ENCODE assay signal across 24 cellular contexts in the genomic region with DNA sequence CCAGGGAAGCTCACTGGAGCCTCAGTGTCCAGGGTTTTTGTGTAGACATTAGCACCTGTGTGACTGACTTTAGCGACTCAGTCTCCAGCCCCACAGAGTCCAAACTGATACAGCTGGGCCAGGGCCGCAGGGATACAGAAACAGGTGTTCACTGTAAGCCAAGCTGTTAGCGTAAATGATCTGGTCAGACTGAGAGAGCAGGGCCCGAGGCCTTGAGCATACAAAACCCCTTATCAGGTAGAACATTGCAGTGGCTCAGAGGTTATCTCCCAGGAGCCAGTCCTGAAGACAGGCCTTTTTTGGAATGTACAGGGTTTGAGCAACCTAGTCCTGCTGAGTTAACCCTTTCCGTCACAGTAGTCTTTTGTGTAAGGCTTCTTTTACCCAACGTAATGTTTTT. TPM values are rescaled to one million over a fixed set of nuclear protein-coding genes. Genes with fewer than 3 reads are reported as not detected.
DNase-seq lines count a peak whose midpoint lies in the region; ATAC-seq, FAIRE-seq and TF ChIP-seq lines count a peak whose summit lies in the region.
"Had no signal": no experiment of that assay in that cellular context is flagged by ENCODE, and none has a peak within 500 bp of the region (broad histone marks: within the 10 kb centered on the region; RNA-seq: fewer than 3 reads in every experiment).

No MANE protein-coding gene starts in this region.

- DNase-seq in HepG2 (ENCODE audit: low spot score) (peak; percentile 45), right lobe of liver (no peak), K562 (ENCODE audit: extremely low read depth in 1 of 4, low spot score in 3 of 4) (peak; percentile 74 to 85 (median 80)), islet precursor cell (peak; percentile 52), cerebellum (ENCODE audit: low spot score) (no peak), GM23338 (ENCODE audit: low spot score) (no peak)
- DNase-seq: AML-193; CD4-positive, alpha-beta memory T cell; COR-L47; GDM1; GOT3; H7; HFFc6 had no signal

- peak; percentile 82 for ATAC-seq in HepG2
- ATAC-seq in right lobe of liver = no peak
- ATAC-seq in K562 = peak; percentile 94
- no peak for ATAC-seq in GM23338
- ATAC-seq in GM18861 (IDR thresholded peaks at IDR 0.05; ENCODE audit: unreplicated experiment) = no peak
- ATAC-seq: A549, HCT116 had no signal

- H3K27me3 ChIP-seq in HepG2 (ENCODE audit: control insufficient read depth in 1 of 2, insufficient read depth in 2 of 2, low read length in 2 of 2) (no peaks in the 10 kb centered on the region), right lobe of liver (no peaks in the 10 kb centered on the region), K562 (ENCODE audit: control insufficient read depth in 2 of 2, insufficient read depth in 2 of 2, low read length in 2 of 2) (no peaks in the 10 kb centered on the region), GM23338 (ENCODE audit: insufficient read depth) (no peaks in the 10 kb centered on the region)
- H3K27me3 ChIP-seq: BLaER1 had no signal

- POLR2A ChIA-PET in HepG2 (lab: Yijun Ruan, JAX) (interaction anchor here (1.3 kb wide), 1 partner anchor 9 kb away, joined by 3 read pairs; no protein-coding TSS in a partner anchor), K562 (lab: Yijun Ruan, JAX) (interaction anchor here (0.6 to 1.6 kb wide), 4 partner anchors 9 to 68 kb away, joined by 3 to 5 read pairs (median 3); a partner anchor contains a TSS)

- H3K36me3 Mint-ChIP-seq in GM23338 (ENCODE audit: low read depth) = peaks cover 71% of the 10 kb centered on the region

- TF ChIP-seq POLR2A in HepG2 (IDR thresholded peaks at IDR 0.05; ENCODE audit: insufficient read depth in 1 of 2, low read depth in 2 of 2, low read length in 2 of 2) (no peak), right lobe of liver (IDR thresholded peaks at IDR 0.05) (no peak), K562 (conservative IDR thresholded peaks at IDR 0.05) (no peak)

- H3K4me3 ChIP-seq in HepG2 (replicated peaks in 1 of 3; ENCODE audit: insufficient read depth in 1 of 3, low read depth in 2 of 3, low read length in 3 of 3) (no peak overlapping the region), right lobe of liver (no peak overlapping the region), K562 (no peak overlapping the region), GM23338 (no peak overlapping the region)
- H3K4me3 ChIP-seq: A549, BLaER1 had no signal

- peaks cover 8% of the 10 kb centered on the region for H3K4me1 Mint-ChIP-seq in GM23338
- H3K4me1 Mint-ChIP-seq: CD14-positive monocyte; CD4-positive, alpha-beta memory T cell had no signal

- H3K4me3 Mint-ChIP-seq in GM23338 = no peak overlapping the region
- H3K4me3 Mint-ChIP-seq: CD14-positive monocyte; CD4-positive, alpha-beta memory T cell; HFFc6 had no signal

- no peak for TF ChIP-seq CTCF in HepG2 (CRISPR knock-in tag; IDR thresholded peaks at IDR 0.05)
- no peak for TF ChIP-seq CTCF in right lobe of liver (IDR thresholded peaks at IDR 0.05)
- no peak for TF ChIP-seq CTCF in K562 (IDR thresholded peaks at IDR 0.05 in 2 of 3, conservative IDR thresholded peaks at IDR 0.05 in 1 of 3; ENCODE audit: insufficient read depth in 2 of 3, low read depth in 1 of 3, low read length in 3 of 3)
- no peak for TF ChIP-seq CTCF in GM23338 (conservative IDR thresholded peaks at IDR 0.05; ENCODE audit: low read depth in 2 of 2)

- H3F3A ChIP-seq in GM23338 (replicated peaks; ENCODE audit: low read depth) = no peaks in the 10 kb centered on the region

- H3K27ac Mint-ChIP-seq in GM23338 = no peak overlapping the region
- H3K27ac Mint-ChIP-seq: CD14-positive monocyte, HFFc6 had no signal

- peaks cover 19% of the 10 kb centered on the region for H3K9me3 Mint-ChIP-seq in GM23338
- H3K9me3 Mint-ChIP-seq: HFFc6 had no signal

- CTCF ChIA-PET in HepG2 (lab: Yijun Ruan, JAX; ENCODE audit: low intra/inter-chr PET ratio, low total read pairs) = no interaction called here
- CTCF ChIA-PET in K562 (lab: Yijun Ruan, JAX; ENCODE audit: low intra/inter-chr PET ratio) = no interaction called here

- intact Hi-C loops in HepG2 (cut with micrococcal nuclease; ENCODE audit: unreplicated experiment) (no loop called here), right lobe of liver (cut with DNase I) (no loop called here), K562 (cut with micrococcal nuclease) (loop anchor here (5.0 kb wide), 1 partner anchor 64 kb away; no protein-coding TSS in a partner anchor)

- no peaks in the 10 kb centered on the region for H3K9me1 ChIP-seq in K562 (ENCODE audit: control insufficient read depth, insufficient read depth, low read length)

- peaks cover 10% of the 10 kb centered on the region for H3K4me1 ChIP-seq in HepG2 (ENCODE audit: insufficient read depth, low read length)
- H3K4me1 ChIP-seq in right lobe of liver = no peaks in the 10 kb centered on the region
- H3K4me1 ChIP-seq in K562 (replicated peaks in 1 of 2; ENCODE audit: control insufficient read depth in 2 of 2, insufficient read depth in 2 of 2, low read length in 2 of 2) = peaks cover 8 to 16% of the 10 kb centered on the region in 2 experiments; a peak in 4 of 5 replicates
- peaks cover 7% of the 10 kb centered on the region; the same call in 1 of the 2 replicates for H3K4me1 ChIP-seq in GM23338 (ENCODE audit: insufficient read depth)
- H3K4me1 ChIP-seq: A549, BLaER1 had no signal

- 45% methylated on average over 4 of the region's 6 CpGs for WGBS in HepG2 (ENCODE audit: low lambda C conversion rate)
- 75% methylated on average over 3 of the region's 6 CpGs for WGBS in right lobe of liver (ENCODE audit: insufficient coverage, low coverage, low lambda C conversion rate, missing lambda C conversion rate)
- WGBS in K562 (ENCODE audit: insufficient coverage, low coverage, missing lambda C conversion rate) = 9% methylated on average over 6 of the region's 6 CpGs

- H3K9me3 ChIP-seq in HepG2 (ENCODE audit: low read length) = no peaks in the 10 kb centered on the region
- no peaks in the 10 kb centered on the region for H3K9me3 ChIP-seq in right lobe of liver
- H3K9me3 ChIP-seq in K562 (replicated peaks; ENCODE audit: control insufficient read depth, insufficient read depth, low read depth, low read length) = no peaks in the 10 kb centered on the region; the same call in 1 of the 2 replicates
- H3K9me3 ChIP-seq: A549 had no signal

- TF ChIP-seq EP300 in HepG2 (IDR thresholded peaks at IDR 0.05; ENCODE audit: low read depth in 2 of 2, low read length in 2 of 2) (peak in 1 of 2 experiments; percentile 22; a peak in 1 of 4 replicates), HepG2 (CRISPR knock-in tag; IDR thresholded peaks at IDR 0.05; ENCODE audit: borderline replicate concordance) (no peak), K562 (IDR thresholded peaks at IDR 0.05; ENCODE audit: low read length) (peak; percentile 75)

- TF ChIP-seq RAD21 in HepG2 (CRISPR knock-in tag; IDR thresholded peaks at IDR 0.05) = no peak
- TF ChIP-seq RAD21 in K562 (CRISPR knock-in tag; conservative IDR thresholded peaks at IDR 0.05 in 1 of 2, IDR thresholded peaks at IDR 0.05 in 1 of 2) = no peak

- H3K9ac ChIP-seq in HepG2 (ENCODE audit: insufficient read depth, low read depth, low read length) (no peak overlapping the region), K562 (ENCODE audit: insufficient read depth in 1 of 2, low read depth in 2 of 2, low read length in 2 of 2) (no peak overlapping the region)
- H3K9ac ChIP-seq: BLaER1, KMS-11 had no signal

- H3K79me2 ChIP-seq in HepG2 (ENCODE audit: insufficient read depth, low read length) = no peaks in the 10 kb centered on the region
- no peaks in the 10 kb centered on the region for H3K79me2 ChIP-seq in K562 (ENCODE audit: control insufficient read depth, insufficient read depth, low read length)
- no peaks in the 10 kb centered on the region for H3K79me2 ChIP-seq in GM23338 (replicated peaks; ENCODE audit: insufficient read depth)

- H4K20me1 ChIP-seq in HepG2 (ENCODE audit: insufficient read depth, low read length) (no peaks in the 10 kb centered on the region; the same call in 1 of the 2 replicates), K562 (replicated peaks; ENCODE audit: control insufficient read depth, insufficient read depth, low read length) (no peaks in the 10 kb centered on the region), GM23338 (replicated peaks; ENCODE audit: insufficient read depth) (no peaks in the 10 kb centered on the region)
- H4K20me1 ChIP-seq: BLaER1 had no signal

- FAIRE-seq in HepG2 (lab: Jason Lieb, UNC) (peak; percentile 88), K562 (lab: Jason Lieb, UNC) (peak; percentile 98)
- FAIRE-seq: A549, D721Med, GM12892, GM18507 had no signal

- in situ Hi-C loops in HepG2 (cut with HindIII; ENCODE audit: extremely low pct_ligation_motif_present, low pct_unique_long_range_greater_than_20kb) (no loop called here), K562 (cut with MboI) (no loop called here)

- H3K27ac ChIP-seq in HepG2 (ENCODE audit: extremely low read length, insufficient read depth, low read length) (no peak overlapping the region), right lobe of liver (no peak overlapping the region), K562 (ENCODE audit: extremely low read depth, low read depth, low read length) (no peak overlapping the region; the same call in 2 of the 3 replicates), GM23338 (ENCODE audit: low read depth) (no peak overlapping the region)
- H3K27ac ChIP-seq: 22Rv1, A549, BLaER1, KMS-11 had no signal

- no peaks in the 10 kb centered on the region for H3K9me2 ChIP-seq in GM23338 (ENCODE audit: insufficient read depth)

- BruUV-seq in HepG2 (replicated peaks; lab: Mats Ljungman, UMichigan) (no TSS peak), K562 (replicated peaks; lab: Mats Ljungman, UMichigan) (no TSS peak)

- H2AFZ ChIP-seq in HepG2 (ENCODE audit: low read length) (no peak overlapping the region), K562 (ENCODE audit: low read depth, low read length) (no peak overlapping the region), GM23338 (no peak overlapping the region)

- H3K36me3 ChIP-seq in HepG2 (replicated peaks in 1 of 2; ENCODE audit: control insufficient read depth in 1 of 2, insufficient read depth in 2 of 2, low read length in 2 of 2) = no peaks in the 10 kb centered on the region
- H3K36me3 ChIP-seq in right lobe of liver = no peaks in the 10 kb centered on the region
- no peaks in the 10 kb centered on the region for H3K36me3 ChIP-seq in K562 (ENCODE audit: control insufficient read depth, insufficient read depth, low read length)
- no peaks in the 10 kb centered on the region; the same call in 1 of the 2 replicates for H3K36me3 ChIP-seq in GM23338 (ENCODE audit: insufficient read depth)

- peaks cover 3% of the 10 kb centered on the region for H3K27me3 Mint-ChIP-seq in GM23338 (ENCODE audit: insufficient read depth, low read depth, poor library complexity)
- H3K27me3 Mint-ChIP-seq: CD4-positive, alpha-beta memory T cell had no signal

- H3K4me2 ChIP-seq in HepG2 (ENCODE audit: low read depth, low read length) (no peak overlapping the region), K562 (ENCODE audit: insufficient read depth, low read length) (peak overlapping the region; percentile 39), GM23338 (no peak overlapping the region)
- H3K4me2 ChIP-seq: A549, BLaER1, KMS-11 had no signal

RNA-seq across cellular contexts. Expression of a gene that starts 25.0 kb away (rescaled TPM):
- total RNA-seq in HepG2 (2016; rRNA removed; fragmentation: Illumina TruSeq; extraction: Trizol) (3.7 and 5.2 TPM in 2 replicates), right lobe of liver (10 to 100 TPM; 19.3 to 56.3 (median 36.3) TPM), K562 (2014; rRNA removed) (2.4 and 6.0 TPM in 2 replicates), K562 (2014; rRNA removed; fragmentation: Illumina TruSeq; extraction: Trizol) (2.2 and 3.3 TPM in 2 replicates), K562 (2015; rRNA removed; fragmentation: Illumina TruSeq; extraction: Trizol) (3.0 and 3.3 TPM in 2 replicates), K562 (2021) (5.3 and 6.3 TPM in 2 replicates), cerebellum (8.1 TPM)
- 1.1 and 1.9 TPM in 2 replicates for total RNA-seq in HepG2 (2016; cell fraction: cytosol; rRNA removed; fragmentation: Illumina TruSeq; extraction: Trizol; ENCODE audit: low read depth)
- total RNA-seq in HepG2 (2016; cell fraction: insoluble cytoplasmic fraction; rRNA removed; fragmentation: Illumina TruSeq; extraction: Trizol) = 4.7 and 6.3 TPM in 2 replicates
- total RNA-seq in HepG2 (2016; cell fraction: membrane; rRNA removed; fragmentation: Illumina TruSeq; extraction: Trizol) = 1.9 TPM in 2 replicates
- total RNA-seq in HepG2 (2016; cell fraction: nucleus; rRNA removed; fragmentation: Illumina TruSeq; extraction: Trizol) = 2.4 and 3.4 TPM in 2 replicates
- polyA plus RNA-seq in HepG2 (2011; rRNA removed) (13.1 and 13.7 TPM in 2 replicates), K562 (2011; rRNA removed) (6.6 and 7.4 TPM in 2 replicates), K562 (2014; fragmentation: Illumina TruSeq; extraction: Trizol) (3.0 and 3.2 TPM in 2 replicates), K562 (2014; fragmentation: Nextera tagmentation; extraction: Ambion mirVana) (under 1 TPM; 0.34 to 0.56 TPM), K562 (2014; rRNA removed) (4.1 and 6.4 TPM in 2 replicates), GM23338 (2016; fragmentation: Nextera tagmentation; extraction: Ambion mirVana) (25.5 and 27.4 TPM in 2 replicates)
- polyA plus RNA-seq in HepG2 (2011; cell fraction: cytosol; rRNA removed) = 14.4 and 17.0 TPM in 2 replicates
- 11.1 and 11.2 TPM in 2 replicates for polyA plus RNA-seq in HepG2 (2011; cell fraction: nucleus; rRNA removed)
- 10.0 and 13.7 TPM in 2 replicates for polyA plus RNA-seq in HepG2 (2012)
- polyA plus RNA-seq in HepG2 (2016; cell fraction: cytosol; fragmentation: Illumina TruSeq; extraction: Trizol; ENCODE audit: low read depth) = 3.8 and 5.7 TPM in 2 replicates
- 7.2 and 9.2 TPM in 2 replicates for polyA plus RNA-seq in HepG2 (2016; cell fraction: insoluble cytoplasmic fraction; fragmentation: Illumina TruSeq; extraction: Trizol; ENCODE audit: low read depth)
- polyA plus RNA-seq in HepG2 (2016; cell fraction: membrane; fragmentation: Illumina TruSeq; extraction: Trizol; ENCODE audit: low read depth) = 5.6 and 5.8 TPM in 2 replicates
- polyA plus RNA-seq in HepG2 (2016; cell fraction: nucleus; fragmentation: Illumina TruSeq; extraction: Trizol; ENCODE audit: insufficient read depth, low read depth) = 5.1 and 7.2 TPM in 2 replicates
- polyA minus RNA-seq in HepG2 (2011; rRNA and poly(A)+ RNA removed; ENCODE audit: low replicate concordance) = 12.5 and 12.6 TPM in 2 replicates
- 6.0 and 7.2 TPM in 2 replicates for polyA minus RNA-seq in HepG2 (2011; cell fraction: cytosol; rRNA and poly(A)+ RNA removed)
- 7.0 and 9.8 TPM in 2 replicates for polyA minus RNA-seq in HepG2 (2011; cell fraction: nucleus; rRNA and poly(A)+ RNA removed)
- total RNA-seq in K562 (2011; cell fraction: chromatin; rRNA removed; ENCODE audit: low replicate concordance) = 4.8 and 10.8 TPM in 2 replicates
- total RNA-seq in K562 (2011; cell fraction: nucleolus; rRNA removed) = 8.4 and 8.8 TPM in 2 replicates
- 5.4 and 5.6 TPM in 2 replicates for total RNA-seq in K562 (2011; cell fraction: nucleoplasm; rRNA removed)
- 5.8 and 6.9 TPM in 2 replicates for polyA plus RNA-seq in K562 (2011; cell fraction: cytosol; rRNA removed)
- polyA plus RNA-seq in K562 (2011; cell fraction: nucleus; rRNA removed) = 8.0 and 9.5 TPM in 2 replicates
- polyA plus RNA-seq in K562 (2012) = 7.6 and 10.8 TPM in 2 replicates
- 2.7 and 4.6 TPM in 2 replicates for polyA minus RNA-seq in K562 (2011; rRNA and poly(A)+ RNA removed)
- polyA minus RNA-seq in K562 (2011; cell fraction: cytosol; rRNA and poly(A)+ RNA removed) = 2.4 and 4.1 TPM in 2 replicates
- 2.6 and 3.4 TPM in 2 replicates for polyA minus RNA-seq in K562 (2011; cell fraction: nucleus; rRNA and poly(A)+ RNA removed)
- 34.1 and 40.2 TPM in 2 replicates for total RNA-seq in GM23338 (2014; rRNA removed; shearing (Covaris generic))

RNA-seq across cellular contexts. Expression of a gene that starts 36.8 kb away (rescaled TPM):
- total RNA-seq in HepG2 (2016; rRNA removed; fragmentation: Illumina TruSeq; extraction: Trizol) (not detected in 2 replicates), right lobe of liver (not detected), K562 (2014; rRNA removed) (not detected in 2 replicates), K562 (2014; rRNA removed; fragmentation: Illumina TruSeq; extraction: Trizol) (not detected in 2 replicates), K562 (2015; rRNA removed; fragmentation: Illumina TruSeq; extraction: Trizol) (not detected in 2 replicates), K562 (2021) (0.04 TPM in 1 of 2 replicates, not detected in the other), cerebellum (0.54 TPM)
- not detected in 2 replicates for total RNA-seq in HepG2 (2016; cell fraction: cytosol; rRNA removed; fragmentation: Illumina TruSeq; extraction: Trizol; ENCODE audit: low read depth)
- total RNA-seq in HepG2 (2016; cell fraction: insoluble cytoplasmic fraction; rRNA removed; fragmentation: Illumina TruSeq; extraction: Trizol) = not detected in 2 replicates
- not detected in 2 replicates for total RNA-seq in HepG2 (2016; cell fraction: membrane; rRNA removed; fragmentation: Illumina TruSeq; extraction: Trizol)
- total RNA-seq in HepG2 (2016; cell fraction: nucleus; rRNA removed; fragmentation: Illumina TruSeq; extraction: Trizol) = not detected in 2 replicates
- polyA plus RNA-seq in HepG2 (2011; rRNA removed) (not detected in 2 replicates), K562 (2011; rRNA removed) (not detected in 2 replicates), K562 (2014; fragmentation: Illumina TruSeq; extraction: Trizol) (not detected in 2 replicates), K562 (2014; fragmentation: Nextera tagmentation; extraction: Ambion mirVana) (not detected), K562 (2014; rRNA removed) (not detected in 2 replicates), GM23338 (2016; fragmentation: Nextera tagmentation; extraction: Ambion mirVana) (9.4 and 9.8 TPM in 2 replicates)
- polyA plus RNA-seq in HepG2 (2011; cell fraction: cytosol; rRNA removed) = not detected in 2 replicates
- polyA plus RNA-seq in HepG2 (2011; cell fraction: nucleus; rRNA removed) = not detected in 2 replicates
- not detected in 2 replicates for polyA plus RNA-seq in HepG2 (2012)
- polyA plus RNA-seq in HepG2 (2016; cell fraction: cytosol; fragmentation: Illumina TruSeq; extraction: Trizol; ENCODE audit: low read depth) = not detected in 2 replicates
- polyA plus RNA-seq in HepG2 (2016; cell fraction: insoluble cytoplasmic fraction; fragmentation: Illumina TruSeq; extraction: Trizol; ENCODE audit: low read depth) = not detected in 2 replicates
- polyA plus RNA-seq in HepG2 (2016; cell fraction: membrane; fragmentation: Illumina TruSeq; extraction: Trizol; ENCODE audit: low read depth) = not detected in 2 replicates
- polyA plus RNA-seq in HepG2 (2016; cell fraction: nucleus; fragmentation: Illumina TruSeq; extraction: Trizol; ENCODE audit: insufficient read depth, low read depth) = not detected in 2 replicates
- not detected in 2 replicates for polyA minus RNA-seq in HepG2 (2011; rRNA and poly(A)+ RNA removed; ENCODE audit: low replicate concordance)
- not detected in 2 replicates for polyA minus RNA-seq in HepG2 (2011; cell fraction: cytosol; rRNA and poly(A)+ RNA removed)
- polyA minus RNA-seq in HepG2 (2011; cell fraction: nucleus; rRNA and poly(A)+ RNA removed) = not detected in 2 replicates
- not detected in 2 replicates for total RNA-seq in K562 (2011; cell fraction: chromatin; rRNA removed; ENCODE audit: low replicate concordance)
- total RNA-seq in K562 (2011; cell fraction: nucleolus; rRNA removed) = not detected in 2 replicates
- not detected in 2 replicates for total RNA-seq in K562 (2011; cell fraction: nucleoplasm; rRNA removed)
- not detected in 2 replicates for polyA plus RNA-seq in K562 (2011; cell fraction: cytosol; rRNA removed)
- polyA plus RNA-seq in K562 (2011; cell fraction: nucleus; rRNA removed) = not detected in 2 replicates
- not detected in 2 replicates for polyA plus RNA-seq in K562 (2012)
- polyA minus RNA-seq in K562 (2011; rRNA and poly(A)+ RNA removed) = not detected in 2 replicates
- polyA minus RNA-seq in K562 (2011; cell fraction: cytosol; rRNA and poly(A)+ RNA removed) = not detected in 2 replicates
- not detected in 2 replicates for polyA minus RNA-seq in K562 (2011; cell fraction: nucleus; rRNA and poly(A)+ RNA removed)
- total RNA-seq in GM23338 (2014; rRNA removed; shearing (Covaris generic)) = 37.0 and 39.4 TPM in 2 replicates
- total RNA-seq: CD4-positive, alpha-beta memory T cell; HFFc6; HT-29 had no signal
- polyA plus RNA-seq: CD14-positive monocyte; CD4-positive, alpha-beta memory T cell had no signal

Comparison
In these comparisons a context has a peak if more than half of its experiments do, and no peak if none do; other contexts are left out.
1. ATAC-seq: peak in HepG2 (single experiment) and K562 (single experiment); none in right lobe of liver (0 of 4), GM23338 (single experiment) and GM18861 (single experiment).
2. DNase-seq: peak in HepG2 (single experiment), K562 (4 of 4) and islet precursor cell (single experiment); none in right lobe of liver (0 of 3), cerebellum (single experiment) and GM23338 (single experiment).
3. RNA of a gene that starts 36.8 kb away (total RNA-seq): 37.0 to 39.4 TPM in GM23338; 0.54 TPM in cerebellum (single experiment), not detected in HepG2, not detected in right lobe of liver and 0.04 TPM in K562; every median in the first group is over 10 times any median in the second.